Comparison of ENCODE assay signal across 11 cellular contexts in the genomic region with DNA sequence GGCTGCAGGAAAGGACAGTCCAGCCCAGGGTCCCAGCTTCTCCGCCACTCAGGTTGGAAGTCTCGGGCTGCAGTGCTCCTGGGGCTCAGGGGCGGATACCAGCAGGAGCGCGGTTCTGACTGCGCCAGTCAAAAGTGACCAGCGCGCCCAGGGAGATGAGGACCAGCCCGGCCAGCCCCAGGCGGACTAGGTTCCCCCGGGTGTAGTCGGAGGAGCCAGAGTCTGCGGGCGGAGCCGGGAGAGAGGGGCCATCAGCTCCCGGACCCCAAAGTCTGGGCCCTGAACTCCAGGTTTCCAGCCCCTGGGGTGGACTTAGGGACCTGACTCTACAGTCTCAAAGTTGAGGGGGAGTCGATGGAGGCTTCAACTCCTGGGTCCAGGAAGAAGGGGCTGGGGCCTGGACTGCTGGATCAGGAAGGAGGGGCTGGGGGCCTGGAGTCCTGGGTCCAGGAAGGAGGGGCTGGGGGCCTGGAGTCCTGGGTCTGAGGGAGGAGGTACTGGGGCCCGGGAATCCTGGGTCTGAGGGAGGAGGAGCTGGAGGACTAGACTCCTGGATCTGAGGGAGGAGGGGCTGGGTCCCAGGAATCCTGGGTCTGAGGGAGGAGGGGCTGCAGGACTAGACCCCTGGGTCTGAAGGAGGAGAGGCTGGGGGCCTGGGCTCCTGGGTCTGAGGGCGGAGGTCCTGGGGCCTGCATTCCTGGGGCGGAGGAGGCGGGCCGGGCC. TPM values are rescaled to one million over a fixed set of nuclear protein-coding genes. Genes with fewer than 3 reads are reported as not detected.
A peak's percentile ranks its signal among the peaks of the same experiment; 100 is the strongest.
DNase-seq lines count a peak whose midpoint lies in the region; ATAC-seq, FAIRE-seq and TF ChIP-seq lines count a peak whose summit lies in the region.
"Had no signal": no experiment of that assay in that cellular context is flagged by ENCODE, and none has a peak within 500 bp of the region (broad histone marks: within the 10 kb centered on the region; RNA-seq: fewer than 3 reads in every experiment).

No MANE protein-coding gene starts in this region.

- H3K36me3 ChIP-seq in GM12878 (ENCODE audit: control insufficient read depth in 2 of 2, insufficient read depth in 2 of 2, low read length in 1 of 2) (no peaks in the 10 kb centered on the region), stomach (no peaks in the 10 kb centered on the region)

- SMC1A ChIA-PET in GM12878 (lab: Charles Lee; ENCODE audit: uncharacterized antibody, unreplicated experiment) = no interaction called here

- BruUV-seq in GM12878 (replicated peaks; lab: Mats Ljungman, UMichigan) = no TSS peak

- TF ChIP-seq RAD21 in GM12878 (IDR thresholded peaks at IDR 0.05; ENCODE audit: insufficient read depth, low read depth, low read length) = no peak

- 72% methylated on average over 21 of the region's 22 CpGs for WGBS in GM12878 (ENCODE audit: insufficient coverage, insufficient replicate concordance, low lambda C conversion rate, missing lambda C conversion rate)
- WGBS in stomach, 5 donors = 57 to 73% (median 70%) methylated on average over 6 to 22 of the region's 22 CpGs

- ATAC-seq in GM12878 (no peak), HG03442 (IDR thresholded peaks at IDR 0.05; ENCODE audit: unreplicated experiment) (no peak)

- H3K79me2 ChIP-seq in GM12878 (ENCODE audit: control insufficient read depth, insufficient read depth, low read length) = no peaks in the 10 kb centered on the region

- H3K36me3 Mint-ChIP-seq in activated CD4-positive, alpha-beta T cell treated with anti-CD3 and anti-CD28 coated beads, Interleukin-2, amount 10 ng/mL, durations not matched to agents 24 days and 14 days (ENCODE audit: low read depth) = peaks cover 2% of the 10 kb centered on the region
- no peaks in the 10 kb centered on the region for H3K36me3 Mint-ChIP-seq in immature natural killer cell

- H4K20me1 ChIP-seq in GM12878 (ENCODE audit: control insufficient read depth, insufficient read depth) = no peaks in the 10 kb centered on the region

- H3K4me1 ChIP-seq in GM12878 (ENCODE audit: control insufficient read depth, insufficient read depth, low read length) (no peaks in the 10 kb centered on the region), stomach (peaks cover 0 to 22% (median 13%) of the 10 kb centered on the region in 4 donors)

- peak overlapping the region; percentile 86 for H3K4me3 Mint-ChIP-seq in activated CD4-positive, alpha-beta T cell treated with anti-CD3 and anti-CD28 coated beads, Interleukin-2, amount 10 ng/mL, durations not matched to agents 24 days and 14 days
- H3K4me3 Mint-ChIP-seq in immature natural killer cell = peak overlapping the region in 3 of 5 donors; percentile 79 to 90 (median 85)

- peaks cover 21% of the 10 kb centered on the region for H3K27me3 Mint-ChIP-seq in activated CD4-positive, alpha-beta T cell treated with anti-CD3 and anti-CD28 coated beads, Interleukin-2, amount 10 ng/mL, durations not matched to agents 24 days and 14 days
- H3K27me3 Mint-ChIP-seq in immature natural killer cell (ENCODE audit: low read depth in 3 of 3) = peaks cover 2 to 17% (median 11%) of the 10 kb centered on the region in 3 donors

- TF ChIP-seq POLR2A in GM12878 (IDR thresholded peaks at IDR 0.05; ENCODE audit: low read depth, low read length) (no peak), stomach (IDR thresholded peaks at IDR 0.05) (no peak)

- CTCF ChIA-PET in GM12878 (lab: Yijun Ruan, JAX) = no interaction called here

- H3K9me3 Mint-ChIP-seq in activated CD4-positive, alpha-beta T cell treated with anti-CD3 and anti-CD28 coated beads, Interleukin-2, amount 10 ng/mL, durations not matched to agents 24 days and 14 days = no peaks in the 10 kb centered on the region
- H3K9me3 Mint-ChIP-seq in immature natural killer cell = no peaks in the 10 kb centered on the region

- H3K4me1 Mint-ChIP-seq in activated CD4-positive, alpha-beta T cell treated with anti-CD3 and anti-CD28 coated beads, Interleukin-2, amount 10 ng/mL, durations not matched to agents 24 days and 14 days = peaks cover 11% of the 10 kb centered on the region
- peaks cover 17 to 19% of the 10 kb centered on the region in 2 donors for H3K4me1 Mint-ChIP-seq in immature natural killer cell

- intact Hi-C loops in activated CD4-positive, alpha-beta T cell treated with anti-CD3 and anti-CD28 coated beads, Interleukin-2, amount 10 ng/mL, durations not matched to agents 24 days and 14 days (cut with micrococcal nuclease) = no loop called here
- intact Hi-C loops in GM12878 (cut with micrococcal nuclease; ENCODE audit: unreplicated experiment) = no loop called here
- intact Hi-C loops in stomach (cut with DNase I; ENCODE audit: low total_unique reads) = no loop called here

- H3K4me3 ChIP-seq in GM12878 (no peak overlapping the region), stomach (peak overlapping the region; percentile 30 to 50 (median 43))

- TF ChIP-seq EP300 in GM12878 (IDR thresholded peaks at IDR 0.05; ENCODE audit: borderline replicate concordance in 1 of 2, control insufficient read depth in 1 of 2, low read depth in 2 of 2, low read length in 2 of 2) = no peak
- no peak for TF ChIP-seq EP300 in stomach (IDR thresholded peaks at IDR 0.05)

- POLR2A ChIA-PET in GM12878 (lab: Charles Lee) = interaction anchor here (0.6 kb wide), 1 partner anchor 1409 kb away, joined by 3 read pairs; no protein-coding TSS in a partner anchor

- H3K9me3 ChIP-seq in GM12878 (replicated peaks; ENCODE audit: control insufficient read depth, insufficient read depth, low read length) (peaks cover 2% of the 10 kb centered on the region; the same call in 2 of the 3 replicates), stomach (no peaks in the 10 kb centered on the region)

- TF ChIP-seq CTCF in GM12878 (IDR thresholded peaks at IDR 0.05 in 2 of 3, conservative IDR thresholded peaks at IDR 0.05 in 1 of 3; ENCODE audit: control insufficient read depth in 2 of 3, extremely low read depth in 1 of 3, insufficient read depth in 1 of 3, low read depth in 3 of 3, low read length in 3 of 3) (no peak), stomach (IDR thresholded peaks at IDR 0.05) (no peak)

- H2AFZ ChIP-seq in GM12878 (ENCODE audit: control insufficient read depth, low read depth, low read length) = no peak overlapping the region

- no peak for FAIRE-seq in GM12878 (lab: Jason Lieb, UNC)
- FAIRE-seq: A204.1, GM12891 had no signal

- no peak overlapping the region for H3K27ac Mint-ChIP-seq in activated CD4-positive, alpha-beta T cell treated with anti-CD3 and anti-CD28 coated beads, Interleukin-2, amount 10 ng/mL, durations not matched to agents 24 days and 14 days
- no peak overlapping the region for H3K27ac Mint-ChIP-seq in immature natural killer cell

- in situ Hi-C loops in GM12878 (cut with MboI) = no loop called here

- RAD21 ChIA-PET in GM12878 (lab: Charles Lee; ENCODE audit: unreplicated experiment) = no interaction called here

- peak overlapping the region; percentile 54; the same call in 1 of the 2 replicates for H3K4me2 ChIP-seq in GM12878 (ENCODE audit: control insufficient read depth, insufficient read depth)

- peak; percentile 48 for DNase-seq in activated CD4-positive, alpha-beta T cell treated with anti-CD3 and anti-CD28 coated beads, Interleukin-2, amount 10 ng/mL, durations not matched to agents 24 days and 14 days
- no peak for DNase-seq in activated CD4-positive, alpha-beta T cell treated with anti-CD3 and anti-CD28 coated beads, Interleukin-2, amount 50 U/mL, for 1 hour
- DNase-seq in GM12878 (ENCODE audit: low read depth, low spot score) (no peak), immature natural killer cell (no peak), stomach (no peak), T-helper 9 cell (no peak)
- no peak for DNase-seq in activated CD4-positive, alpha-beta T cell treated with anti-CD3 and anti-CD28 coated beads for 1 hour

- H3K27me3 ChIP-seq in GM12878 (replicated peaks in 1 of 2; ENCODE audit: control insufficient read depth in 2 of 2, insufficient read depth in 2 of 2, low read length in 1 of 2) (no peaks in the 10 kb centered on the region; a peak in 2 of 4 replicates), stomach (peaks cover 0 to 32% (median 19%) of the 10 kb centered on the region in 3 donors)

- no peak overlapping the region for H3K9ac ChIP-seq in GM12878 (ENCODE audit: control insufficient read depth, insufficient read depth, low read length)

- no peak overlapping the region for H3K27ac ChIP-seq in GM12878 (ENCODE audit: control insufficient read depth, insufficient read depth)
- peak overlapping the region in 1 of 5 donors; percentile 65 for H3K27ac ChIP-seq in stomach

RNA-seq across cellular contexts. Expression of gene OSCAR, which starts 5.3 kb away (rescaled TPM):
- 0.17 and 0.26 TPM in 2 replicates for total RNA-seq in activated CD4-positive, alpha-beta T cell treated with anti-CD3 and anti-CD28 coated beads, Interleukin-2, amount 10 ng/mL, durations not matched to agents 24 days and 14 days
- total RNA-seq in GM12878 (2013; cell fraction: nucleolus; rRNA removed) = not detected in 2 replicates
- total RNA-seq in GM12878 (2014; rRNA removed) (0.11 TPM in 1 of 2 replicates, not detected in the other), GM12878 (2014; rRNA removed; fragmentation: Illumina TruSeq; extraction: Trizol) (not detected in 2 replicates), GM12878 (2021) (0.13 TPM in 1 of 2 replicates, not detected in the other), stomach (1 to 10 TPM in 1 of 5 donors, under 1 TPM in 1, not detected in 3; 0.45 to 2.6 TPM)
- not detected for polyA plus RNA-seq in GM12878 (2011; ENCODE audit: low read depth)
- polyA plus RNA-seq in GM12878 (2011; rRNA removed) (0.04 and 0.10 TPM in 2 replicates), GM12878 (2014; fragmentation: Illumina TruSeq; extraction: Trizol) (not detected in 2 replicates), GM12878 (2014; fragmentation: Nextera tagmentation; extraction: Ambion mirVana) (not detected), GM12878 (2014; rRNA removed) (0.24 and 0.27 TPM in 2 replicates), GM12878 (2016; fragmentation: Nextera tagmentation; extraction: Ambion mirVana) (under 1 TPM in 1 of 2 experiments, not detected in 1; 0.08 TPM), immature natural killer cell (under 1 TPM in 2 of 3 donors, not detected in 1; 0.33 to 0.82 TPM), stomach (under 1 TPM in 2 of 3 donors, not detected in 1; 0.81 to 0.95 TPM)
- 0.06 and 0.20 TPM in 2 replicates for polyA plus RNA-seq in GM12878 (2011; cell fraction: cytosol; rRNA removed)
- polyA plus RNA-seq in GM12878 (2011; cell fraction: nucleus; rRNA removed) = 0.28 and 0.47 TPM in 2 replicates
- polyA plus RNA-seq in GM12878 (2012) = 0.22 and 0.42 TPM in 2 replicates
- not detected in 2 replicates for polyA minus RNA-seq in GM12878 (2011; rRNA and poly(A)+ RNA removed)
- polyA minus RNA-seq in GM12878 (2011; cell fraction: cytosol; rRNA and poly(A)+ RNA removed) = not detected in 2 replicates
- not detected in 2 replicates for polyA minus RNA-seq in GM12878 (2011; cell fraction: nucleus; rRNA and poly(A)+ RNA removed)

RNA-seq across cellular contexts. Expression of gene NDUFA3, which starts 7.4 kb away (rescaled TPM):
- 105 and 131 TPM in 2 replicates for total RNA-seq in activated CD4-positive, alpha-beta T cell treated with anti-CD3 and anti-CD28 coated beads, Interleukin-2, amount 10 ng/mL, durations not matched to agents 24 days and 14 days
- 9.2 and 15.3 TPM in 2 replicates for total RNA-seq in GM12878 (2013; cell fraction: nucleolus; rRNA removed)
- total RNA-seq in GM12878 (2014; rRNA removed) = 73.0 and 73.8 TPM in 2 replicates
- 147 and 162 TPM in 2 replicates for total RNA-seq in GM12878 (2014; rRNA removed; fragmentation: Illumina TruSeq; extraction: Trizol)
- total RNA-seq in GM12878 (2021) = 131 and 143 TPM in 2 replicates
- polyA plus RNA-seq in GM12878 (2011; ENCODE audit: low read depth) = 42.4 TPM
- 27.1 and 40.0 TPM in 2 replicates for polyA plus RNA-seq in GM12878 (2011; rRNA removed)
- polyA plus RNA-seq in GM12878 (2011; cell fraction: cytosol; rRNA removed) = 36.1 and 50.4 TPM in 2 replicates
- 36.6 and 37.7 TPM in 2 replicates for polyA plus RNA-seq in GM12878 (2011; cell fraction: nucleus; rRNA removed)
- 200 and 268 TPM in 2 replicates for polyA plus RNA-seq in GM12878 (2012)
- polyA plus RNA-seq in GM12878 (2014; fragmentation: Illumina TruSeq; extraction: Trizol) = 33.9 and 102 TPM in 2 replicates
- 100 to 1,000 TPM; 295 to 302 TPM for polyA plus RNA-seq in GM12878 (2014; fragmentation: Nextera tagmentation; extraction: Ambion mirVana)
- 110 and 152 TPM in 2 replicates for polyA plus RNA-seq in GM12878 (2014; rRNA removed)
- 100 to 1,000 TPM; 312 to 335 TPM for polyA plus RNA-seq in GM12878 (2016; fragmentation: Nextera tagmentation; extraction: Ambion mirVana)
- polyA minus RNA-seq in GM12878 (2011; rRNA and poly(A)+ RNA removed) = 31.8 and 40.1 TPM in 2 replicates
- 89.7 and 93.7 TPM in 2 replicates for polyA minus RNA-seq in GM12878 (2011; cell fraction: cytosol; rRNA and poly(A)+ RNA removed)
- 13.8 and 20.1 TPM in 2 replicates for polyA minus RNA-seq in GM12878 (2011; cell fraction: nucleus; rRNA and poly(A)+ RNA removed)
- 100 to 1,000 TPM; 367 to 704 (median 506) TPM for polyA plus RNA-seq in immature natural killer cell
- total RNA-seq in stomach = 100 to 1,000 TPM in 1 of 5 donors, 10 to 100 TPM in 1, 1 to 10 TPM in 2, not detected in 1; 7.0 to 401 (median 16.2) TPM
- 100 to 1,000 TPM; 253 to 356 (median 281) TPM for polyA plus RNA-seq in stomach

RNA-seq across cellular contexts. Expression of gene TARM1, which starts 14.1 kb away (rescaled TPM):
- not detected in 2 replicates for total RNA-seq in activated CD4-positive, alpha-beta T cell treated with anti-CD3 and anti-CD28 coated beads, Interleukin-2, amount 10 ng/mL, durations not matched to agents 24 days and 14 days
- total RNA-seq in GM12878 (2013; cell fraction: nucleolus; rRNA removed) = not detected in 2 replicates
- total RNA-seq in GM12878 (2014; rRNA removed) (not detected in 2 replicates), GM12878 (2014; rRNA removed; fragmentation: Illumina TruSeq; extraction: Trizol) (not detected in 2 replicates), GM12878 (2021) (not detected in 2 replicates), stomach (not detected)
- polyA plus RNA-seq in GM12878 (2011; ENCODE audit: low read depth) = not detected
- polyA plus RNA-seq in GM12878 (2011; rRNA removed) (not detected in 2 replicates), GM12878 (2014; fragmentation: Illumina TruSeq; extraction: Trizol) (not detected in 2 replicates), GM12878 (2014; fragmentation: Nextera tagmentation; extraction: Ambion mirVana) (not detected), GM12878 (2014; rRNA removed) (not detected in 2 replicates), GM12878 (2016; fragmentation: Nextera tagmentation; extraction: Ambion mirVana) (not detected), immature natural killer cell (not detected), stomach (not detected)
- polyA plus RNA-seq in GM12878 (2011; cell fraction: cytosol; rRNA removed) = not detected in 2 replicates
- not detected in 2 replicates for polyA plus RNA-seq in GM12878 (2011; cell fraction: nucleus; rRNA removed)
- polyA plus RNA-seq in GM12878 (2012) = not detected in 2 replicates
- not detected in 2 replicates for polyA minus RNA-seq in GM12878 (2011; rRNA and poly(A)+ RNA removed)
- not detected in 2 replicates for polyA minus RNA-seq in GM12878 (2011; cell fraction: cytosol; rRNA and poly(A)+ RNA removed)
- not detected in 2 replicates for polyA minus RNA-seq in GM12878 (2011; cell fraction: nucleus; rRNA and poly(A)+ RNA removed)
- total RNA-seq: T-helper 1 cell treated with Interleukin-12 subunit alpha and Interleukin-12 subunit beta and Interleukin-4 antibody, amounts not matched to agents 30 ng/mL and 1 ng/mL, for 36 hours had no signal

RNA-seq across cellular contexts. Expression of gene TFPT, which starts 20.2 kb away (rescaled TPM):
- total RNA-seq in activated CD4-positive, alpha-beta T cell treated with anti-CD3 and anti-CD28 coated beads, Interleukin-2, amount 10 ng/mL, durations not matched to agents 24 days and 14 days = 31.0 and 33.7 TPM in 2 replicates
- 1.9 and 2.1 TPM in 2 replicates for total RNA-seq in GM12878 (2013; cell fraction: nucleolus; rRNA removed)
- 27.9 and 35.2 TPM in 2 replicates for total RNA-seq in GM12878 (2014; rRNA removed)
- total RNA-seq in GM12878 (2014; rRNA removed; fragmentation: Illumina TruSeq; extraction: Trizol) = 22.8 and 23.2 TPM in 2 replicates
- total RNA-seq in GM12878 (2021) = 31.4 and 34.5 TPM in 2 replicates
- 9.3 TPM for polyA plus RNA-seq in GM12878 (2011; ENCODE audit: low read depth)
- polyA plus RNA-seq in GM12878 (2011; rRNA removed) = 10.4 and 16.8 TPM in 2 replicates
- 27.2 and 36.2 TPM in 2 replicates for polyA plus RNA-seq in GM12878 (2011; cell fraction: cytosol; rRNA removed)
- polyA plus RNA-seq in GM12878 (2011; cell fraction: nucleus; rRNA removed) = 16.0 and 22.5 TPM in 2 replicates
- polyA plus RNA-seq in GM12878 (2012) = 26.7 and 35.9 TPM in 2 replicates
- polyA plus RNA-seq in GM12878 (2014; fragmentation: Illumina TruSeq; extraction: Trizol) = 2.4 and 11.3 TPM in 2 replicates
- polyA plus RNA-seq in GM12878 (2014; fragmentation: Nextera tagmentation; extraction: Ambion mirVana) = 10 to 100 TPM in 1 of 2 experiments, 1 to 10 TPM in 1; 1.7 to 10.9 TPM
- 36.1 and 40.6 TPM in 2 replicates for polyA plus RNA-seq in GM12878 (2014; rRNA removed)
- polyA plus RNA-seq in GM12878 (2016; fragmentation: Nextera tagmentation; extraction: Ambion mirVana) = 10 to 100 TPM; 37.3 to 40.2 TPM
- 5.1 and 9.5 TPM in 2 replicates for polyA minus RNA-seq in GM12878 (2011; rRNA and poly(A)+ RNA removed)
- 3.3 and 5.4 TPM in 2 replicates for polyA minus RNA-seq in GM12878 (2011; cell fraction: cytosol; rRNA and poly(A)+ RNA removed)
- polyA minus RNA-seq in GM12878 (2011; cell fraction: nucleus; rRNA and poly(A)+ RNA removed) = 2.4 and 3.4 TPM in 2 replicates
- 10 to 100 TPM; 20.1 to 26.4 (median 20.6) TPM for polyA plus RNA-seq in immature natural killer cell
- total RNA-seq in stomach = 10 to 100 TPM in 1 of 5 donors, 1 to 10 TPM in 2, under 1 TPM in 1, not detected in 1; 0.45 to 10.9 (median 4.8) TPM
- 10 to 100 TPM; 22.9 to 31.8 (median 23.1) TPM for polyA plus RNA-seq in stomach

RNA-seq across cellular contexts. Expression of gene PRPF31, which starts 20.3 kb away (rescaled TPM):
- 110 and 115 TPM in 2 replicates for total RNA-seq in activated CD4-positive, alpha-beta T cell treated with anti-CD3 and anti-CD28 coated beads, Interleukin-2, amount 10 ng/mL, durations not matched to agents 24 days and 14 days
- total RNA-seq in GM12878 (2013; cell fraction: nucleolus; rRNA removed) = 36.4 and 39.3 TPM in 2 replicates
- total RNA-seq in GM12878 (2014; rRNA removed) = 68.8 and 77.7 TPM in 2 replicates
- total RNA-seq in GM12878 (2014; rRNA removed; fragmentation: Illumina TruSeq; extraction: Trizol) = 51.9 and 58.4 TPM in 2 replicates
- 82.9 and 88.0 TPM in 2 replicates for total RNA-seq in GM12878 (2021)
- 56.0 TPM for polyA plus RNA-seq in GM12878 (2011; ENCODE audit: low read depth)
- polyA plus RNA-seq in GM12878 (2011; rRNA removed) = 33.1 and 43.4 TPM in 2 replicates
- 65.8 and 85.0 TPM in 2 replicates for polyA plus RNA-seq in GM12878 (2011; cell fraction: cytosol; rRNA removed)
- 97.5 and 110 TPM in 2 replicates for polyA plus RNA-seq in GM12878 (2011; cell fraction: nucleus; rRNA removed)
- polyA plus RNA-seq in GM12878 (2012) = 60.1 and 79.8 TPM in 2 replicates
- 55.5 and 66.4 TPM in 2 replicates for polyA plus RNA-seq in GM12878 (2014; fragmentation: Illumina TruSeq; extraction: Trizol)
- 1 to 10 TPM; 2.7 to 9.8 TPM for polyA plus RNA-seq in GM12878 (2014; fragmentation: Nextera tagmentation; extraction: Ambion mirVana)
- polyA plus RNA-seq in GM12878 (2014; rRNA removed) = 73.1 and 90.9 TPM in 2 replicates
- polyA plus RNA-seq in GM12878 (2016; fragmentation: Nextera tagmentation; extraction: Ambion mirVana) = 100 to 1,000 TPM; 153 to 170 TPM
- 29.0 and 36.3 TPM in 2 replicates for polyA minus RNA-seq in GM12878 (2011; rRNA and poly(A)+ RNA removed)
- polyA minus RNA-seq in GM12878 (2011; cell fraction: cytosol; rRNA and poly(A)+ RNA removed) = 14.8 and 20.7 TPM in 2 replicates
- 15.2 and 30.9 TPM in 2 replicates for polyA minus RNA-seq in GM12878 (2011; cell fraction: nucleus; rRNA and poly(A)+ RNA removed)
- polyA plus RNA-seq in immature natural killer cell = 10 to 100 TPM; 61.0 to 81.0 (median 72.7) TPM
- 10 to 100 TPM; 22.8 to 98.2 (median 27.8) TPM for total RNA-seq in stomach
- polyA plus RNA-seq in stomach = 10 to 100 TPM; 46.3 to 53.1 (median 46.3) TPM
